In genomic region chr7:100568936-100569844, GRCh38 we compare ENCODE assay signal across 1 cellular context.
TF ChIP-seq lines count a peak whose summit lies in the region.

No MANE protein-coding gene starts in this region.

TF ChIP-seq in K562, 482 proteins besides CTCF, POLR2A, EP300 and RAD21 (continues in another document):
- TF ChIP-seq KLF16 (IDR thresholded peaks at IDR 0.05) (no peak), MAZ (CRISPR knock-in tag; conservative IDR thresholded peaks at IDR 0.05 in 1 of 2, IDR thresholded peaks at IDR 0.05 in 1 of 2) (peak in 1 of 2 experiments; percentile 49; a peak in 1 of 4 replicates), MYC (IDR thresholded peaks at IDR 0.05; ENCODE audit: low read depth, low read length) (peak; percentile 13; the same call in 1 of the 2 replicates), MYC (CRISPR knock-in tag; IDR thresholded peaks at IDR 0.05; ENCODE audit: borderline replicate concordance, low read depth) (no peak), SMARCB1 (IDR thresholded peaks at IDR 0.05; ENCODE audit: insufficient read length, low read depth) (no peak), RBM14 (IDR thresholded peaks at IDR 0.05; ENCODE audit: borderline replicate concordance, insufficient read depth, low read depth, low read length) (no peak), MYNN (IDR thresholded peaks at IDR 0.05) (0 out of 2 replicates have a peak, but pooled peaks have one; percentile 63), MYNN (CRISPR knock-in tag; IDR thresholded peaks at IDR 0.05) (no peak), NR2C1 (IDR thresholded peaks at IDR 0.05) (no peak), NR2C1 (tag; IDR thresholded peaks at IDR 0.05) (no peak), ZNF24 (IDR thresholded peaks at IDR 0.05) (no peak), ZNF668 (CRISPR knock-in tag; IDR thresholded peaks at IDR 0.05) (no peak), ZMIZ1 (IDR thresholded peaks at IDR 0.05; ENCODE audit: low read depth in 2 of 2, low read length in 2 of 2) (no peak), NKRF (IDR thresholded peaks at IDR 0.05; ENCODE audit: borderline replicate concordance) (no peak), PML (IDR thresholded peaks at IDR 0.05; ENCODE audit: low read length) (no peak), E2F3 (CRISPR knock-in tag; IDR thresholded peaks at IDR 0.05) (no peak), LARP7 (IDR thresholded peaks at IDR 0.05) (no peak), LEF1 (IDR thresholded peaks at IDR 0.05) (no peak), NFATC3 (IDR thresholded peaks at IDR 0.05) (no peak), CBX3 (IDR thresholded peaks at IDR 0.05; ENCODE audit: borderline replicate concordance in 1 of 2, low read length in 2 of 2) (no peak; a peak in 1 of 3 replicates), STAT6 (CRISPR knock-in tag; IDR thresholded peaks at IDR 0.05) (no peak), NBN (IDR thresholded peaks at IDR 0.05; ENCODE audit: low read depth) (no peak), CSDE1 (IDR thresholded peaks at IDR 0.05) (no peak), CTCFL (IDR thresholded peaks at IDR 0.05; ENCODE audit: borderline replicate concordance, insufficient read depth, low read depth, low read length, poor library complexity, severe bottlenecking) (peak; percentile 45), EZH2 (IDR thresholded peaks at IDR 0.05; ENCODE audit: borderline replicate concordance, low read depth, low read length) (no peak), ZNF124 (CRISPR knock-in tag; IDR thresholded peaks at IDR 0.05) (no peak), POLR3A (IDR thresholded peaks at IDR 0.05; ENCODE audit: borderline replicate concordance, extremely low read depth, insufficient read depth, insufficient read length) (no peak), JUN (IDR thresholded peaks at IDR 0.05; ENCODE audit: borderline replicate concordance, low read depth, low read length) (no peak), JUN (CRISPR knock-in tag; IDR thresholded peaks at IDR 0.05; ENCODE audit: borderline replicate concordance) (no peak), NONO (IDR thresholded peaks at IDR 0.05; ENCODE audit: low read depth in 2 of 2, low read length in 1 of 2) (no peak), HOMEZ (CRISPR knock-in tag; IDR thresholded peaks at IDR 0.05) (no peak), ZBTB17 (CRISPR knock-in tag; IDR thresholded peaks at IDR 0.05) (no peak), BRD9 (IDR thresholded peaks at IDR 0.05; ENCODE audit: low read depth, partially characterized antibody) (no peak), POLR2H (tag; IDR thresholded peaks at IDR 0.05; ENCODE audit: low read depth) (no peak), ETS1 (conservative IDR thresholded peaks at IDR 0.05; ENCODE audit: control insufficient read depth, low read depth, low read length) (peak; percentile 22; the same call in 1 of the 2 replicates), HNRNPH1 (optimal IDR thresholded peaks at IDR 0.05; ENCODE audit: low read depth, low read length) (no peak), ZHX1 (conservative IDR thresholded peaks at IDR 0.05; ENCODE audit: low read length) (no peak), STAG1 (CRISPR knock-in tag; IDR thresholded peaks at IDR 0.05; ENCODE audit: borderline replicate concordance) (no peak), EP400 (IDR thresholded peaks at IDR 0.05) (no peak), BHLHE40 (IDR thresholded peaks at IDR 0.05; ENCODE audit: low read length) (0 out of 2 replicates have a peak, but pooled peaks have one; percentile 10), ELF2 (CRISPR knock-in tag; IDR thresholded peaks at IDR 0.05) (no peak), PBX2 (CRISPR knock-in tag; IDR thresholded peaks at IDR 0.05; ENCODE audit: low read depth) (no peak), PBX2 (tag; conservative IDR thresholded peaks at IDR 0.05; ENCODE audit: low read depth) (no peak), ZZZ3 (IDR thresholded peaks at IDR 0.05) (no peak), TAL1 (IDR thresholded peaks at IDR 0.05) (no peak), RB1 (IDR thresholded peaks at IDR 0.05; ENCODE audit: low read depth) (no peak), SMAD2 (IDR thresholded peaks at IDR 0.05; ENCODE audit: low read depth, low read length) (no peak), SMC3 (conservative IDR thresholded peaks at IDR 0.05; ENCODE audit: insufficient read depth, low read depth, low read length) (peak; percentile 48; the same call in 1 of the 2 replicates)
